18 cellular contexts compared by ENCODE assay signal in the genomic region with DNA sequence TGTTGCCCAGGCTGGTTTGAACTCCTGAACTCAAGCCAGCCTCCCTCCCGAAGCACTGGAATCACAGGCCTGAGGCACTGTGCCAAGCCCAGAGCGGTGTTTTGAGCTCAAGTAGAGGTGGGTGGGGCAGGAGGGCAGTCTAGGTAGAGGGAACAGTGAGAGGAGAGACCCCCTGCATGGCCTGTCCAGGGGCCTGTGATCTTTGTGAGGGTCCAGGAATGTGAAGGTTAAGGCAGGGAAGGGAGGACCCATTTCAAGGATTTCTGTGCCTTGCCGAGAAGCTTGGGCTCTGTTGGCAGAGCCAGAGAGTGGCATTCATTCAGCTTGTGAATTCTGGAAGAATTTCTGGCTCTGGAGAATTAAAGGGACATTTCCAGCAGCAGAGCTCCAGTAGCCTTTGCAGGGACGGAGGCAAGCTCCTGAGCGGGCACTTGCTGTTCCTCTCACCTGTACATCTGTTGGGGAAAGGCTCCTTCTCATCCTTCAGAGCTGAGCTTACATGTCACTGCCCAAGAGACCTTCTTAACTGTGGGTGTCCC. TPM values are rescaled to one million over a fixed set of nuclear protein-coding genes. Genes with fewer than 3 reads are reported as not detected.
A peak's percentile ranks its signal among the peaks of the same experiment; 100 is the strongest.
DNase-seq lines count a peak whose midpoint lies in the region; ATAC-seq and TF ChIP-seq lines count a peak whose summit lies in the region.
"Had no signal": no experiment of that assay in that cellular context is flagged by ENCODE, and none has a peak within 500 bp of the region (broad histone marks: within the 10 kb centered on the region; RNA-seq: fewer than 3 reads in every experiment).

No MANE protein-coding gene starts in this region.

- no peak for DNase-seq in activated naive CD8-positive, alpha-beta T cell treated with anti-CD3 and anti-CD28 coated beads for 36 hours
- no peak for DNase-seq in activated naive CD8-positive, alpha-beta T cell treated with anti-CD3 and anti-CD28 coated beads, Interleukin-2, amount 50 U/mL, for 24 hours
- DNase-seq in midbrain (lab: John Stamatoyannopoulos, UW) (peak; percentile 17), brain microvascular endothelial cell (no peak), GOT3 (lab: John Stamatoyannopoulos, UW) (no peak), Kasumi-1 (lab: John Stamatoyannopoulos, UW) (no peak), NCI-H510A treated with DMSO at 0.1 percent for 48 hours (lab: John Stamatoyannopoulos, UW) (no peak)
- DNase-seq: COR-L47, DMS53, MV-4-11, NCI-H1417, NCI-H2081, NCI-H510A, PC-9, SJCRH30 had no signal

- no peak overlapping the region for H3K27ac ChIP-seq in brain microvascular endothelial cell
- H3K27ac ChIP-seq: PC-9, SJCRH30 had no signal

- no peaks in the 10 kb centered on the region for H3K27me3 Mint-ChIP-seq in activated naive CD8-positive, alpha-beta T cell
- H3K27me3 Mint-ChIP-seq in activated naive CD8-positive, alpha-beta T cell treated with anti-CD3 and anti-CD28 coated beads for 36 hours: no peaks in the 10 kb centered on the region
- no peaks in the 10 kb centered on the region for H3K27me3 Mint-ChIP-seq in activated naive CD8-positive, alpha-beta T cell treated with anti-CD3 and anti-CD28 coated beads, Interleukin-2, amount 50 U/mL, for 24 hours
- H3K27me3 Mint-ChIP-seq: IgD-negative memory B cell had no signal

- no peak for TF ChIP-seq CTCF in brain microvascular endothelial cell (IDR thresholded peaks at IDR 0.05; ENCODE audit: low read depth, low read length, missing control alignments)

- H3K4me3 ChIP-seq in brain microvascular endothelial cell (ENCODE audit: low read depth, low read length): no peak overlapping the region
- H3K4me3 ChIP-seq: GM23338, PC-9, SJCRH30 had no signal

- peak overlapping the region; percentile 27 for H3K4me3 Mint-ChIP-seq in activated naive CD8-positive, alpha-beta T cell
- H3K4me3 Mint-ChIP-seq in activated naive CD8-positive, alpha-beta T cell treated with anti-CD3 and anti-CD28 coated beads for 36 hours: no peak overlapping the region
- H3K4me3 Mint-ChIP-seq in activated naive CD8-positive, alpha-beta T cell treated with anti-CD3 and anti-CD28 coated beads, Interleukin-2, amount 50 U/mL, for 24 hours: peak overlapping the region; percentile 34
- H3K4me3 Mint-ChIP-seq: GM23338 had no signal

- H3K4me1 Mint-ChIP-seq in activated naive CD8-positive, alpha-beta T cell (ENCODE audit: low read depth): peaks cover 23% of the 10 kb centered on the region
- H3K4me1 Mint-ChIP-seq in activated naive CD8-positive, alpha-beta T cell treated with anti-CD3 and anti-CD28 coated beads for 36 hours: peaks cover 23% of the 10 kb centered on the region
- H3K4me1 Mint-ChIP-seq in activated naive CD8-positive, alpha-beta T cell treated with anti-CD3 and anti-CD28 coated beads, Interleukin-2, amount 50 U/mL, for 24 hours: peaks cover 17% of the 10 kb centered on the region

- H3K36me3 Mint-ChIP-seq in activated naive CD8-positive, alpha-beta T cell: no peaks in the 10 kb centered on the region
- peaks cover 4% of the 10 kb centered on the region for H3K36me3 Mint-ChIP-seq in activated naive CD8-positive, alpha-beta T cell treated with anti-CD3 and anti-CD28 coated beads for 36 hours
- no peaks in the 10 kb centered on the region for H3K36me3 Mint-ChIP-seq in activated naive CD8-positive, alpha-beta T cell treated with anti-CD3 and anti-CD28 coated beads, Interleukin-2, amount 50 U/mL, for 24 hours (ENCODE audit: low read depth)
- H3K36me3 Mint-ChIP-seq: IgD-negative memory B cell had no signal

- no peak for ATAC-seq in activated naive CD8-positive, alpha-beta T cell treated with anti-CD3 and anti-CD28 coated beads, Interleukin-2, amount 50 U/mL, for 24 hours
- ATAC-seq: GM23338 had no signal

- no peak overlapping the region for H3K27ac Mint-ChIP-seq in activated naive CD8-positive, alpha-beta T cell
- H3K27ac Mint-ChIP-seq in activated naive CD8-positive, alpha-beta T cell treated with anti-CD3 and anti-CD28 coated beads for 36 hours: no peak overlapping the region
- no peak overlapping the region for H3K27ac Mint-ChIP-seq in activated naive CD8-positive, alpha-beta T cell treated with anti-CD3 and anti-CD28 coated beads, Interleukin-2, amount 50 U/mL, for 24 hours
- H3K27ac Mint-ChIP-seq: GM23338 had no signal

- no peaks in the 10 kb centered on the region for H3K27me3 ChIP-seq in brain microvascular endothelial cell (replicated peaks)
- H3K27me3 ChIP-seq: SJCRH30 had no signal

- in situ Hi-C loops in brain microvascular endothelial cell (cut with HindIII; ENCODE audit: low pct_ligation_motif_present, low sequenced_read_pairs): no loop called here

- no peaks in the 10 kb centered on the region for H3K36me3 ChIP-seq in brain microvascular endothelial cell (replicated peaks)
- H3K36me3 ChIP-seq: SJCRH30 had no signal

- H3K9me3 Mint-ChIP-seq in activated naive CD8-positive, alpha-beta T cell (ENCODE audit: low read depth): no peaks in the 10 kb centered on the region
- H3K9me3 Mint-ChIP-seq in activated naive CD8-positive, alpha-beta T cell treated with anti-CD3 and anti-CD28 coated beads for 36 hours: no peaks in the 10 kb centered on the region
- no peaks in the 10 kb centered on the region for H3K9me3 Mint-ChIP-seq in activated naive CD8-positive, alpha-beta T cell treated with anti-CD3 and anti-CD28 coated beads, Interleukin-2, amount 50 U/mL, for 24 hours
- H3K9me3 Mint-ChIP-seq: GM23338, IgD-negative memory B cell had no signal

RNA-seq across cellular contexts. Expression of a gene that starts 2.7 kb away (rescaled TPM):
- 10 to 100 TPM; 20.0 to 23.9 TPM for total RNA-seq in activated naive CD8-positive, alpha-beta T cell treated with anti-CD3 and anti-CD28 coated beads for 36 hours
